ENCODE assay signal across 8 cellular contexts in genomic region chr14:54489318-54489683, GRCh38. TPM values are rescaled to one million over a fixed set of nuclear protein-coding genes. Genes with fewer than 3 reads are reported as not detected.
DNase-seq lines count a peak whose midpoint lies in the region; ATAC-seq and TF ChIP-seq lines count a peak whose summit lies in the region.

No MANE protein-coding gene starts in this region.

- H3K4me1 Mint-ChIP-seq in activated naive CD4-positive, alpha-beta T cell treated with anti-CD3 and anti-CD28 coated beads for 36 hours (ENCODE audit: low read depth), result peaks cover 50% of the 10 kb centered on the region
- H3K4me1 Mint-ChIP-seq in activated CD8-positive, alpha-beta T cell treated with anti-CD3 and anti-CD28 coated beads for 36 hours (ENCODE audit: low read depth), result peaks cover 40% of the 10 kb centered on the region

- ATAC-seq in activated CD8-positive, alpha-beta T cell treated with anti-CD3 and anti-CD28 coated beads for 36 hours, result no peak
- ATAC-seq in thoracic aorta (ENCODE audit: insufficient number of reproducible peaks, low FRiP score, low read depth), result no peak

- peaks cover 15 to 31% of the 10 kb centered on the region in 2 donors for H3K4me1 ChIP-seq in thoracic aorta (ENCODE audit: control insufficient read depth in 1 of 2, low read depth in 2 of 2)

- H3K4me3 ChIP-seq in iPS-18c (ENCODE audit: insufficient read depth, low read depth, low read length) (peak overlapping the region; percentile 93), thoracic aorta (peak overlapping the region; percentile 98)

- peak overlapping the region; percentile 74 to 97 for H3K27ac ChIP-seq in thoracic aorta

- H3K9me3 Mint-ChIP-seq in activated naive CD4-positive, alpha-beta T cell treated with anti-CD3 and anti-CD28 coated beads for 36 hours, result no peaks in the 10 kb centered on the region
- H3K9me3 Mint-ChIP-seq in activated CD8-positive, alpha-beta T cell treated with anti-CD3 and anti-CD28 coated beads for 36 hours, result no peaks in the 10 kb centered on the region

- H3K9me3 ChIP-seq in iPS-18c (ENCODE audit: control insufficient read depth, insufficient read depth, low read length) (no peaks in the 10 kb centered on the region), thoracic aorta (no peaks in the 10 kb centered on the region)

- no peaks in the 10 kb centered on the region for H3K27me3 Mint-ChIP-seq in activated naive CD4-positive, alpha-beta T cell treated with anti-CD3 and anti-CD28 coated beads for 36 hours (ENCODE audit: low read depth)
- no peaks in the 10 kb centered on the region for H3K27me3 Mint-ChIP-seq in activated CD8-positive, alpha-beta T cell treated with anti-CD3 and anti-CD28 coated beads for 36 hours

- intact Hi-C loops in activated naive CD4-positive, alpha-beta T cell treated with anti-CD3 and anti-CD28 coated beads for 36 hours (cut with micrococcal nuclease), result loop anchor here (1.0 to 5.0 kb wide), 6 partner anchors 20 to 538 kb away; partner anchors contain the start of genes CGRRF1, CNIH1, SOCS4 and WDHD1
- intact Hi-C loops in activated CD8-positive, alpha-beta T cell treated with anti-CD3 and anti-CD28 coated beads for 36 hours (cut with micrococcal nuclease), result loop anchor here (5.0 kb wide), 1 partner anchor 47 kb away; the partner anchor contains the start of gene CNIH1

- H3K4me3 Mint-ChIP-seq in activated naive CD4-positive, alpha-beta T cell treated with anti-CD3 and anti-CD28 coated beads for 36 hours, result peak overlapping the region; percentile 85
- H3K4me3 Mint-ChIP-seq in activated CD8-positive, alpha-beta T cell treated with anti-CD3 and anti-CD28 coated beads for 36 hours, result peak overlapping the region; percentile 88

- no peaks in the 10 kb centered on the region for H3K27me3 ChIP-seq in thoracic aorta (replicated peaks; ENCODE audit: insufficient read depth)

- DNase-seq in activated naive CD4-positive, alpha-beta T cell treated with anti-CD3 and anti-CD28 coated beads for 36 hours, result no peak
- DNase-seq in activated naive CD4-positive, alpha-beta T cell (lab: John Stamatoyannopoulos, UW), result no peak
- DNase-seq in activated CD8-positive, alpha-beta T cell treated with anti-CD3 and anti-CD28 coated beads for 36 hours, result no peak
- no peak for DNase-seq in thoracic aorta (ENCODE audit: low spot score)
- no peak for DNase-seq in NCI-H446 treated with DMSO at 0.1 percent for 48 hours (lab: John Stamatoyannopoulos, UW)
- no peak for DNase-seq in occipital lobe (lab: John Stamatoyannopoulos, UW)
- DNase-seq in NCI-H2196 (lab: John Stamatoyannopoulos, UW; ENCODE audit: unreplicated experiment), result no peak

- CTCF ChIA-PET in activated naive CD4-positive, alpha-beta T cell treated with anti-CD3 and anti-CD28 coated beads for 36 hours (lab: Charles Lee), result interaction anchor here (0.5 to 2.4 kb wide), 10 partner anchors 15 to 286 kb away, joined by 3 to 13 read pairs (median 4); partner anchors contain the start of genes CGRRF1 and SAMD4A
- CTCF ChIA-PET in activated CD8-positive, alpha-beta T cell treated with anti-CD3 and anti-CD28 coated beads for 36 hours (lab: Charles Lee), result interaction anchor here (0.6 to 3.2 kb wide), 2 partner anchors 20 to 68 kb away, joined by 3 to 12 read pairs; partner anchors contain the start of gene CGRRF1

- POLR2A ChIA-PET in activated CD8-positive, alpha-beta T cell treated with anti-CD3 and anti-CD28 coated beads for 36 hours (lab: Charles Lee), result interaction anchor here (0.8 to 2.7 kb wide), 3 partner anchors 11 to 53 kb away, joined by 3 to 8 read pairs (median 4); partner anchors contain the start of gene CGRRF1

- H3K36me3 Mint-ChIP-seq in activated naive CD4-positive, alpha-beta T cell treated with anti-CD3 and anti-CD28 coated beads for 36 hours (ENCODE audit: low read depth), result no peaks in the 10 kb centered on the region
- H3K36me3 Mint-ChIP-seq in activated CD8-positive, alpha-beta T cell treated with anti-CD3 and anti-CD28 coated beads for 36 hours (ENCODE audit: low read depth), result peaks cover 9% of the 10 kb centered on the region

- peak; percentile 14 for TF ChIP-seq CTCF in activated CD8-positive, alpha-beta T cell treated with anti-CD3 and anti-CD28 coated beads for 36 hours (IDR thresholded peaks at IDR 0.05)
- no peak for TF ChIP-seq CTCF in thoracic aorta (IDR thresholded peaks at IDR 0.05)

- no peaks in the 10 kb centered on the region for H3K36me3 ChIP-seq in thoracic aorta

- H3K27ac Mint-ChIP-seq in activated naive CD4-positive, alpha-beta T cell treated with anti-CD3 and anti-CD28 coated beads for 36 hours, result peak overlapping the region; percentile 88
- H3K27ac Mint-ChIP-seq in activated CD8-positive, alpha-beta T cell treated with anti-CD3 and anti-CD28 coated beads for 36 hours, result peak overlapping the region; percentile 91

RNA-seq across cellular contexts. Expression of gene GMFB, which starts 0.5 kb away (rescaled TPM):
- total RNA-seq in activated naive CD4-positive, alpha-beta T cell treated with anti-CD3 and anti-CD28 coated beads for 36 hours, result 10 to 100 TPM; 29.5 to 33.4 TPM
- total RNA-seq in activated CD8-positive, alpha-beta T cell treated with anti-CD3 and anti-CD28 coated beads for 36 hours, result 10 to 100 TPM; 29.2 to 32.1 TPM
- total RNA-seq in thoracic aorta, result 10 to 100 TPM; 22.9 to 47.1 TPM
- total RNA-seq in occipital lobe, result 257 TPM

RNA-seq across cellular contexts. Expression of gene CGRRF1, which starts 20.4 kb away (rescaled TPM):
- 1 to 10 TPM; 9.2 to 9.7 TPM for total RNA-seq in activated naive CD4-positive, alpha-beta T cell treated with anti-CD3 and anti-CD28 coated beads for 36 hours
- total RNA-seq in activated CD8-positive, alpha-beta T cell treated with anti-CD3 and anti-CD28 coated beads for 36 hours, result 10 to 100 TPM in 1 of 2 experiments, 1 to 10 TPM in 1; 9.6 to 10.0 TPM
- total RNA-seq in thoracic aorta (10 to 100 TPM; 15.2 to 42.2 TPM), occipital lobe (18.9 TPM)

RNA-seq across cellular contexts. Expression of gene CNIH1, which starts 48.1 kb away (rescaled TPM):
- 10 to 100 TPM; 68.1 to 78.4 TPM for total RNA-seq in activated naive CD4-positive, alpha-beta T cell treated with anti-CD3 and anti-CD28 coated beads for 36 hours
- total RNA-seq in activated CD8-positive, alpha-beta T cell treated with anti-CD3 and anti-CD28 coated beads for 36 hours, result 10 to 100 TPM; 82.0 to 82.7 TPM
- 100 to 1,000 TPM; 128 to 142 TPM for total RNA-seq in thoracic aorta
- total RNA-seq in occipital lobe, result 39.3 TPM
